ENCODE assay signal across 1 cellular context in the genomic region with DNA sequence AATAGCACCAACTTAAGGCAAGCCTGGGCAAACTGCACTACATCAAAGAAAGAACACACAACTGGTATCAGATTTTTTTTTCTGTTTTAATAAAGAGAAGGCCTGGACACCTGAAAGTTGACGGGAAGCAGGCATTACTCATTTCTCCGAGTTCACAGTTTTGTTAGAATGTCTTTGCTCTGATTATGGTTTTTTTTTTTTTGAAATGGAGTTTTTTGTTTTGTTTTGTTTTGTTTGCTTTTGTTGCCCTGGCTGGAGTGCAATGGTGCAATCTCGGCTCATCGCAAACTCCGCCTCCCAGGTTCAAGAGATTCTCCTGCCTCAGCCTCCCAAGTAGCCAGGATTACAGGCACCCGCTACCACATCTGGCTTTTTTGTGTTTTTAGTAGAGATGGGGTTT. TPM values are rescaled to one million over a fixed set of nuclear protein-coding genes. Genes with fewer than 3 reads are reported as not detected.
"Had no signal": no experiment of that assay in that cellular context is flagged by ENCODE, and none has a peak within 500 bp of the region (broad histone marks: within the 10 kb centered on the region; RNA-seq: fewer than 3 reads in every experiment).

No MANE protein-coding gene starts in this region.

RNA-seq across cellular contexts. Expression of a gene that starts 9.7 kb away (rescaled TPM):
- polyA plus RNA-seq: immature natural killer cell had no signal
